1 cellular context compared by ENCODE assay signal in the genomic region with DNA sequence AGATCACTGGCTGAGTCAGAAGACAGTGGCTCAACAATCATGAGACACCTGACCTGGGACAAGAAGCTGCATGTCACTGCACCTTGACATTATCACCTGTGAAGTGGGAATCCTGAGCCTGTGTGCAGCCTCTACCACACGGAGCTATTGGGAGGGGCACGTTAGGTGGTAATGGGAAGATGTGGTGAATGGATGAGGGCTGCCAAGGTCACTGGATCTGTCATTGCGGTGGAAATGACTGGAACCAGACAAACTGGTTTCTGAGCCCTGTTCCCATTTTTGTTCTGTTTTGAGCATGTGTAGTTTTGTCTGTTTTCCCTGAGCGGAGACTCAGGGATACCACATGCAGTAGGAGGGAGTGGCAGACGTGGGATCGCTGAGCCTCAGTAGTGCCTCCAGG.
TF ChIP-seq lines count a peak whose summit lies in the region.

No MANE protein-coding gene starts in this region.

TF ChIP-seq in GM23338, 12 proteins besides CTCF, POLR2A, EP300 and RAD21 (continued from another document):
- TF ChIP-seq, protein P1, sequence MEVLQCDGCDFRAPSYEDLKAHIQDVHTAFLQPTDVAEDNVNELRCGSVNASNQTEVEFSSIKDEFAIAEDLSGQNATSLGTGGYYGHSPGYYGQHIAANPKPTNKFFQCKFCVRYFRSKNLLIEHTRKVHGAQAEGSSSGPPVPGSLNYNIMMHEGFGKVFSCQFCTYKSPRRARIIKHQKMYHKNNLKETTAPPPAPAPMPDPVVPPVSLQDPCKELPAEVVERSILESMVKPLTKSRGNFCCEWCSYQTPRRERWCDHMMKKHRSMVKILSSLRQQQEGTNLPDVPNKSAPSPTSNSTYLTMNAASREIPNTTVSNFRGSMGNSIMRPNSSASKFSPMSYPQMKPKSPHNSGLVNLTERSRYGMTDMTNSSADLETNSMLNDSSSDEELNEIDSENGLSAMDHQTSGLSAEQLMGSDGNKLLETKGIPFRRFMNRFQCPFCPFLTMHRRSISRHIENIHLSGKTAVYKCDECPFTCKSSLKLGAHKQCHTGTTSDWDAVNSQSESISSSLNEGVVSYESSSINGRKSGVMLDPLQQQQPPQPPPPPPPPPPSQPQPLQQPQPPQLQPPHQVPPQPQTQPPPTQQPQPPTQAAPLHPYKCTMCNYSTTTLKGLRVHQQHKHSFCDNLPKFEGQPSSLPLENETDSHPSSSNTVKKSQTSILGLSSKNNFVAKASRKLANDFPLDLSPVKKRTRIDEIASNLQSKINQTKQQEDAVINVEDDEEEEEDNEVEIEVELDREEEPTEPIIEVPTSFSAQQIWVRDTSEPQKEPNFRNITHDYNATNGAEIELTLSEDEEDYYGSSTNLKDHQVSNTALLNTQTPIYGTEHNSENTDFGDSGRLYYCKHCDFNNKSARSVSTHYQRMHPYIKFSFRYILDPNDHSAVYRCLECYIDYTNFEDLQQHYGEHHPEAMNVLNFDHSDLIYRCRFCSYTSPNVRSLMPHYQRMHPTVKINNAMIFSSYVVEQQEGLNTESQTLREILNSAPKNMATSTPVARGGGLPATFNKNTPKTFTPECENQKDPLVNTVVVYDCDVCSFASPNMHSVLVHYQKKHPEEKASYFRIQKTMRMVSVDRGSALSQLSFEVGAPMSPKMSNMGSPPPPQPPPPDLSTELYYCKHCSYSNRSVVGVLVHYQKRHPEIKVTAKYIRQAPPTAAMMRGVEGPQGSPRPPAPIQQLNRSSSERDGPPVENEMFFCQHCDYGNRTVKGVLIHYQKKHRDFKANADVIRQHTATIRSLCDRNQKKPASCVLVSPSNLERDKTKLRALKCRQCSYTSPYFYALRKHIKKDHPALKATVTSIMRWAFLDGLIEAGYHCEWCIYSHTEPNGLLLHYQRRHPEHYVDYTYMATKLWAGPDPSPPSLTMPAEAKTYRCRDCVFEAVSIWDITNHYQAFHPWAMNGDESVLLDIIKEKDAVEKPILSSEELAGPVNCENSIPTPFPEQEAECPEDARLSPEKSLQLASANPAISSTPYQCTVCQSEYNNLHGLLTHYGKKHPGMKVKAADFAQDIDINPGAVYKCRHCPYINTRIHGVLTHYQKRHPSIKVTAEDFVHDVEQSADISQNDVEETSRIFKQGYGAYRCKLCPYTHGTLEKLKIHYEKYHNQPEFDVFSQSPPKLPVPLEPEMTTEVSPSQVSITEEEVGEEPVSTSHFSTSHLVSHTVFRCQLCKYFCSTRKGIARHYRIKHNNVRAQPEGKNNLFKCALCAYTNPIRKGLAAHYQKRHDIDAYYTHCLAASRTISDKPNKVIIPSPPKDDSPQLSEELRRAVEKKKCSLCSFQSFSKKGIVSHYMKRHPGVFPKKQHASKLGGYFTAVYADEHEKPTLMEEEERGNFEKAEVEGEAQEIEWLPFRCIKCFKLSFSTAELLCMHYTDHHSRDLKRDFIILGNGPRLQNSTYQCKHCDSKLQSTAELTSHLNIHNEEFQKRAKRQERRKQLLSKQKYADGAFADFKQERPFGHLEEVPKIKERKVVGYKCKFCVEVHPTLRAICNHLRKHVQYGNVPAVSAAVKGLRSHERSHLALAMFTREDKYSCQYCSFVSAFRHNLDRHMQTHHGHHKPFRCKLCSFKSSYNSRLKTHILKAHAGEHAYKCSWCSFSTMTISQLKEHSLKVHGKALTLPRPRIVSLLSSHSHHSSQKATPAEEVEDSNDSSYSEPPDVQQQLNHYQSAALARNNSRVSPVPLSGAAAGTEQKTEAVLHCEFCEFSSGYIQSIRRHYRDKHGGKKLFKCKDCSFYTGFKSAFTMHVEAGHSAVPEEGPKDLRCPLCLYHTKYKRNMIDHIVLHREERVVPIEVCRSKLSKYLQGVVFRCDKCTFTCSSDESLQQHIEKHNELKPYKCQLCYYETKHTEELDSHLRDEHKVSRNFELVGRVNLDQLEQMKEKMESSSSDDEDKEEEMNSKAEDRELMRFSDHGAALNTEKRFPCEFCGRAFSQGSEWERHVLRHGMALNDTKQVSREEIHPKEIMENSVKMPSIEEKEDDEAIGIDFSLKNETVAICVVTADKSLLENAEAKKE (CRISPR knock-in tag; IDR thresholded peaks at IDR 0.05) = no peak
- TF ChIP-seq ZNF114 (CRISPR knock-in tag; IDR thresholded peaks at IDR 0.05) = no peak
